ENCODE assay signal across 9 cellular contexts in genomic region chr13:99659234-99659633, GRCh38. TPM values are rescaled to one million over a fixed set of nuclear protein-coding genes. Genes with fewer than 3 reads are reported as not detected.
DNase-seq lines count a peak whose midpoint lies in the region; ATAC-seq and TF ChIP-seq lines count a peak whose summit lies in the region.
"Had no signal": no experiment of that assay in that cellular context is flagged by ENCODE, and none has a peak within 500 bp of the region (broad histone marks: within the 10 kb centered on the region; RNA-seq: fewer than 3 reads in every experiment).

No MANE protein-coding gene starts in this region.

- TF ChIP-seq CTCF in sigmoid colon (IDR thresholded peaks at IDR 0.05) = no peak
- no peak for TF ChIP-seq CTCF in glutamatergic neuron (IDR thresholded peaks at IDR 0.05; ENCODE audit: partially characterized antibody, unreplicated experiment)

- no peaks in the 10 kb centered on the region for H3K36me3 ChIP-seq in sigmoid colon

- no peak for TF ChIP-seq POLR2A in sigmoid colon (IDR thresholded peaks at IDR 0.05)

- no peak for DNase-seq in activated CD4-positive, alpha-beta T cell treated with anti-CD3 and anti-CD28 coated beads, Interleukin-2, amount 10 ng/mL, durations not matched to agents 24 days and 14 days
- no peak for DNase-seq in activated CD4-positive, alpha-beta T cell treated with anti-CD3 and anti-CD28 coated beads, Interleukin-2, amount 50 U/mL, for 48 hours
- DNase-seq in NCI-H146 treated with DMSO at 0.1 percent for 48 hours (lab: John Stamatoyannopoulos, UW; ENCODE audit: unreplicated experiment) (peak; percentile 57), cerebellar cortex (ENCODE audit: low spot score) (peak; percentile 51), sigmoid colon (no peak), HCEC 1CT (no peak), glutamatergic neuron (no peak)
- no peak for DNase-seq in stimulated activated naive CD8-positive, alpha-beta T cell treated with anti-CD3 and anti-CD28 coated beads, Interleukin-15, amount 100 ng/mL, for 72 hours

- peak overlapping the region in 3 of 4 donors; percentile 76 to 82 (median 78) for H3K27ac ChIP-seq in sigmoid colon

- no peak overlapping the region for H3K4me3 ChIP-seq in sigmoid colon

- intact Hi-C loops in activated CD4-positive, alpha-beta T cell treated with anti-CD3 and anti-CD28 coated beads, Interleukin-2, amount 10 ng/mL, durations not matched to agents 24 days and 14 days (cut with micrococcal nuclease) = loop anchor here (2.0 to 10.0 kb wide), 6 partner anchors 157 to 1968 kb away; partner anchors contain the start of gene TM9SF2
- intact Hi-C loops in sigmoid colon (cut with DNase I) = loop anchor here (2.0 kb wide), 1 partner anchor 430 kb away; the partner anchor contains the start of gene PCCA

- H3K4me3 Mint-ChIP-seq in activated CD4-positive, alpha-beta T cell treated with anti-CD3 and anti-CD28 coated beads, Interleukin-2, amount 10 ng/mL, durations not matched to agents 24 days and 14 days = peak overlapping the region; percentile 75
- H3K4me3 Mint-ChIP-seq in stimulated activated naive CD8-positive, alpha-beta T cell treated with anti-CD3 and anti-CD28 coated beads, Interleukin-15, amount 100 ng/mL, for 72 hours = peak overlapping the region in 1 of 2 donors; percentile 83
- H3K4me3 Mint-ChIP-seq in glutamatergic neuron (ENCODE audit: unreplicated experiment) = no peak overlapping the region

- H3K36me3 Mint-ChIP-seq in activated CD4-positive, alpha-beta T cell treated with anti-CD3 and anti-CD28 coated beads, Interleukin-2, amount 10 ng/mL, durations not matched to agents 24 days and 14 days (ENCODE audit: low read depth) = no peaks in the 10 kb centered on the region
- H3K36me3 Mint-ChIP-seq in glutamatergic neuron (ENCODE audit: unreplicated experiment) = no peaks in the 10 kb centered on the region

- no peaks in the 10 kb centered on the region for H3K9me3 ChIP-seq in sigmoid colon

- peaks cover 26% of the 10 kb centered on the region for H3K27me3 Mint-ChIP-seq in activated CD4-positive, alpha-beta T cell treated with anti-CD3 and anti-CD28 coated beads, Interleukin-2, amount 10 ng/mL, durations not matched to agents 24 days and 14 days
- H3K27me3 Mint-ChIP-seq in stimulated activated naive CD8-positive, alpha-beta T cell treated with anti-CD3 and anti-CD28 coated beads, Interleukin-15, amount 100 ng/mL, for 72 hours = no peaks in the 10 kb centered on the region
- H3K27me3 Mint-ChIP-seq in glutamatergic neuron (ENCODE audit: unreplicated experiment) = no peaks in the 10 kb centered on the region

- TF ChIP-seq EP300 in sigmoid colon (IDR thresholded peaks at IDR 0.05) = no peak

- 42 to 70% methylated on average over 3 of the region's 3 CpGs for WGBS in sigmoid colon, 2 donors

- no peaks in the 10 kb centered on the region for H3K27me3 ChIP-seq in sigmoid colon

- H3K27ac Mint-ChIP-seq in activated CD4-positive, alpha-beta T cell treated with anti-CD3 and anti-CD28 coated beads, Interleukin-2, amount 10 ng/mL, durations not matched to agents 24 days and 14 days = no peak overlapping the region
- no peak overlapping the region for H3K27ac Mint-ChIP-seq in stimulated activated naive CD8-positive, alpha-beta T cell treated with anti-CD3 and anti-CD28 coated beads, Interleukin-15, amount 100 ng/mL, for 72 hours
- H3K27ac Mint-ChIP-seq in glutamatergic neuron (ENCODE audit: unreplicated experiment) = no peak overlapping the region

- H3K4me1 ChIP-seq in sigmoid colon = peaks cover 0 to 11% (median 8%) of the 10 kb centered on the region in 4 donors

- ATAC-seq in stimulated activated naive CD8-positive, alpha-beta T cell treated with anti-CD3 and anti-CD28 coated beads, Interleukin-15, amount 100 ng/mL, for 72 hours = no peak
- ATAC-seq: HCT116 had no signal

- H3K9me3 Mint-ChIP-seq in activated CD4-positive, alpha-beta T cell treated with anti-CD3 and anti-CD28 coated beads, Interleukin-2, amount 10 ng/mL, durations not matched to agents 24 days and 14 days = no peaks in the 10 kb centered on the region
- H3K9me3 Mint-ChIP-seq in stimulated activated naive CD8-positive, alpha-beta T cell treated with anti-CD3 and anti-CD28 coated beads, Interleukin-15, amount 100 ng/mL, for 72 hours = no peaks in the 10 kb centered on the region
- no peaks in the 10 kb centered on the region for H3K9me3 Mint-ChIP-seq in glutamatergic neuron (ENCODE audit: unreplicated experiment)

- peaks cover 35% of the 10 kb centered on the region for H3K4me1 Mint-ChIP-seq in activated CD4-positive, alpha-beta T cell treated with anti-CD3 and anti-CD28 coated beads, Interleukin-2, amount 10 ng/mL, durations not matched to agents 24 days and 14 days
- H3K4me1 Mint-ChIP-seq in stimulated activated naive CD8-positive, alpha-beta T cell treated with anti-CD3 and anti-CD28 coated beads, Interleukin-15, amount 100 ng/mL, for 72 hours = peaks cover 45% of the 10 kb centered on the region
- H3K4me1 Mint-ChIP-seq in glutamatergic neuron (ENCODE audit: low read depth, unreplicated experiment) = peaks cover 42% of the 10 kb centered on the region

RNA-seq across cellular contexts. Expression of gene CLYBL, which starts 52.7 kb away (rescaled TPM):
- 2.6 and 3.5 TPM in 2 replicates for total RNA-seq in activated CD4-positive, alpha-beta T cell treated with anti-CD3 and anti-CD28 coated beads, Interleukin-2, amount 10 ng/mL, durations not matched to agents 24 days and 14 days
- total RNA-seq in sigmoid colon (1 to 10 TPM; 3.6 to 9.7 (median 4.2) TPM), glutamatergic neuron (ENCODE audit: unreplicated experiment) (4.6 TPM)
- polyA plus RNA-seq in sigmoid colon = 10 to 100 TPM in 2 of 3 donors, 1 to 10 TPM in 1; 9.9 to 31.2 (median 10.2) TPM

Comparison
In these comparisons a context has a peak if more than half of its experiments do, and no peak if none do; other contexts are left out.
1. DNase-seq: peak in NCI-H146 treated with DMSO at 0.1 percent for 48 hours (single experiment) and cerebellar cortex (single experiment); none in activated CD4-positive, alpha-beta T cell treated with anti-CD3 and anti-CD28 coated beads, Interleukin-2, amount 10 ng/mL, durations not matched to agents 24 days and 14 days (single experiment), activated CD4-positive, alpha-beta T cell treated with anti-CD3 and anti-CD28 coated beads, Interleukin-2, amount 50 U/mL, for 48 hours (0 of 2), sigmoid colon (single experiment), HCEC 1CT (single experiment), stimulated activated naive CD8-positive, alpha-beta T cell treated with anti-CD3 and anti-CD28 coated beads, Interleukin-15, amount 100 ng/mL, for 72 hours (0 of 2) and glutamatergic neuron (single experiment).